ENCODE assay signal across 27 cellular contexts in genomic region chr11:24687748-24688147, GRCh38.
"Had no signal": no experiment of that assay in that cellular context is flagged by ENCODE, and none has a peak within 500 bp of the region (broad histone marks: within the 10 kb centered on the region; RNA-seq: fewer than 3 reads in every experiment).

No MANE protein-coding gene starts in this region.

- ATAC-seq: left ventricle myocardium superior; lower lobe of right lung; natural killer cell; psoas muscle; right cardiac atrium; stimulated activated effector memory CD8-positive, alpha-beta T cell treated with anti-CD3 and anti-CD28 coated beads, Interleukin-12 subunit alpha, Interleukin-12 subunit beta, amount 100 ng/mL, for 72 hours had no signal

- H3K27ac Mint-ChIP-seq: dendritic cell treated with granulocyte-macrophage colony-stimulating factor and Interleukin-4, amounts not matched to agents 40 ng/mL and 50 ng/mL, for 4 days; immature natural killer cell; memory B cell; natural killer cell; stimulated activated effector memory CD8-positive, alpha-beta T cell treated with anti-CD3 and anti-CD28 coated beads, Interleukin-12 subunit alpha, Interleukin-12 subunit beta, amount 100 ng/mL, for 72 hours; type B pancreatic cell had no signal

- FAIRE-seq: endometrium, frontal cortex had no signal

- H3K27ac ChIP-seq: colonic mucosa, lower lobe of right lung, ovary, psoas muscle, sigmoid colon, stomach, thyroid gland had no signal

- H3K9me3 ChIP-seq: colonic mucosa, esophagus squamous epithelium, lower lobe of right lung, ovary, psoas muscle, sigmoid colon, thyroid gland had no signal

- H3K36me3 Mint-ChIP-seq: immature natural killer cell; memory B cell; natural killer cell; stimulated activated effector memory CD8-positive, alpha-beta T cell treated with anti-CD3 and anti-CD28 coated beads, Interleukin-12 subunit alpha, Interleukin-12 subunit beta, amount 100 ng/mL, for 72 hours; type B pancreatic cell had no signal

- H3K27me3 Mint-ChIP-seq: dendritic cell treated with granulocyte-macrophage colony-stimulating factor and Interleukin-4, amounts not matched to agents 40 ng/mL and 50 ng/mL, for 4 days; memory B cell; type B pancreatic cell had no signal

- H3K4me1 Mint-ChIP-seq: immature natural killer cell; memory B cell; natural killer cell; stimulated activated effector memory CD8-positive, alpha-beta T cell treated with anti-CD3 and anti-CD28 coated beads, Interleukin-12 subunit alpha, Interleukin-12 subunit beta, amount 100 ng/mL, for 72 hours had no signal

- DNase-seq: colonic mucosa; effector memory CD4-positive, alpha-beta T cell; erythroblast; esophagus squamous epithelium; hypothalamus; immature natural killer cell; islet precursor cell; left ventricle myocardium superior; lower lobe of right lung; natural killer cell; occipital lobe; ovary; posterior cingulate gyrus; psoas muscle; right cardiac atrium; sigmoid colon; stimulated activated CD4-positive, alpha-beta T cell treated with anti-CD3 and anti-CD28 coated beads, Interleukin-2, amount 100 ng/mL, for 24 hours; stimulated activated CD4-positive, alpha-beta T cell treated with anti-CD3 and anti-CD28 coated beads, Interleukin-4, amount 100 ng/mL, for 24 hours; stimulated activated naive CD4-positive, alpha-beta T cell treated with Interleukin-2 at 50 U/mL for 16 hours; stomach; thyroid gland had no signal

- H3K4me1 ChIP-seq: colonic mucosa, lower lobe of right lung, psoas muscle, sigmoid colon, stomach, thyroid gland had no signal

- H3K4me3 Mint-ChIP-seq: dendritic cell treated with granulocyte-macrophage colony-stimulating factor and Interleukin-4, amounts not matched to agents 40 ng/mL and 50 ng/mL, for 4 days; immature natural killer cell; memory B cell; natural killer cell; stimulated activated effector memory CD8-positive, alpha-beta T cell treated with anti-CD3 and anti-CD28 coated beads, Interleukin-12 subunit alpha, Interleukin-12 subunit beta, amount 100 ng/mL, for 72 hours; type B pancreatic cell had no signal

- H3K4me3 ChIP-seq: colonic mucosa, esophagus squamous epithelium, lower lobe of right lung, ovary, psoas muscle, sigmoid colon, stomach, thyroid gland had no signal

- H3K27me3 ChIP-seq: colonic mucosa, esophagus squamous epithelium, ovary, sigmoid colon, stomach, thyroid gland had no signal

- H3K9me3 Mint-ChIP-seq: dendritic cell treated with granulocyte-macrophage colony-stimulating factor and Interleukin-4, amounts not matched to agents 40 ng/mL and 50 ng/mL, for 4 days; memory B cell had no signal

- H3K36me3 ChIP-seq: colonic mucosa, esophagus squamous epithelium, lower lobe of right lung, ovary, sigmoid colon, stomach, thyroid gland had no signal
